Comparison of ENCODE assay signal across 1 cellular context in genomic region chr12:54891717-54892478, GRCh38.
TF ChIP-seq lines count a peak whose summit lies in the region.

No MANE protein-coding gene starts in this region.

TF ChIP-seq in HEK293, 187 proteins besides CTCF, POLR2A, EP300 and RAD21 (continued from another document):
- TF ChIP-seq, protein P1, sequence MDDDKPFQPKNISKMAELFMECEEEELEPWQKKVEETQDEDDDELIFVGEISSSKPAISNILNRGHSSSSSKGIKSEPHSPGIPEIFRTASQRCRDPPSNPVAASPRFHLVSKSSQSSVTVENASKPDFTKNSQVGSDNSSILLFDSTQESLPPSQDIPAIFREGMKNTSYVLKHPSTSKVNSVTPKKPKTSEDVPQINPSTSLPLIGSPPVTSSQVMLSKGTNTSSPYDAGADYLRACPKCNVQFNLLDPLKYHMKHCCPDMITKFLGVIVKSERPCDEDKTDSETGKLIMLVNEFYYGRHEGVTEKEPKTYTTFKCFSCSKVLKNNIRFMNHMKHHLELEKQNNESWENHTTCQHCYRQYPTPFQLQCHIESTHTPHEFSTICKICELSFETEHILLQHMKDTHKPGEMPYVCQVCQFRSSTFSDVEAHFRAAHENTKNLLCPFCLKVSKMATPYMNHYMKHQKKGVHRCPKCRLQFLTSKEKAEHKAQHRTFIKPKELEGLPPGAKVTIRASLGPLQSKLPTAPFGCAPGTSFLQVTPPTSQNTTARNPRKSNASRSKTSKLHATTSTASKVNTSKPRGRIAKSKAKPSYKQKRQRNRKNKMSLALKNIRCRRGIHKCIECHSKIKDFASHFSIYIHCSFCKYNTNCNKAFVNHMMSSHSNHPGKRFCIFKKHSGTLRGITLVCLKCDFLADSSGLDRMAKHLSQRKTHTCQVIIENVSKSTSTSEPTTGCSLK (tag by site-specific recombination; IDR thresholded peaks at IDR 0.05) = no peak
- TF ChIP-seq ZNF274 (IDR thresholded peaks at IDR 0.05; ENCODE audit: low read length) (no peak), ZNF274 (tag by site-specific recombination; IDR thresholded peaks at IDR 0.05; ENCODE audit: borderline replicate concordance) (no peak)
